ENCODE assay signal across 22 cellular contexts in genomic region chrX:48058621-48059295, GRCh38. TPM values are rescaled to one million over a fixed set of nuclear protein-coding genes. Genes with fewer than 3 reads are reported as not detected.
DNase-seq lines count a peak whose midpoint lies in the region; ATAC-seq, FAIRE-seq and TF ChIP-seq lines count a peak whose summit lies in the region.
"Had no signal": no experiment of that assay in that cellular context is flagged by ENCODE, and none has a peak within 500 bp of the region (broad histone marks: within the 10 kb centered on the region; RNA-seq: fewer than 3 reads in every experiment).

No MANE protein-coding gene starts in this region.

- H3K36me3 Mint-ChIP-seq in activated T-cell treated with anti-CD3 and anti-CD28 coated beads, Interleukin-2, amount 50 U/mL, for 72 hours (ENCODE audit: insufficient read depth in 2 of 2), result peaks cover 16 to 42% of the 10 kb centered on the region in 2 donors
- peaks cover 35% of the 10 kb centered on the region for H3K36me3 Mint-ChIP-seq in activated T-cell treated with anti-CD3 and anti-CD28 coated beads, Interleukin-2, amount 50 U/mL, for 4 hours (ENCODE audit: insufficient read depth)
- H3K36me3 Mint-ChIP-seq in activated T-helper 17 cell treated with anti-CD3 and anti-CD28 coated beads, Interleukin-2, amount 50 U/mL, for 72 hours (ENCODE audit: low read depth), result peaks cover 50% of the 10 kb centered on the region
- peaks cover 31% of the 10 kb centered on the region for H3K36me3 Mint-ChIP-seq in stimulated activated effector memory CD8-positive, alpha-beta T cell treated with anti-CD3 and anti-CD28 coated beads, Interleukin-12 subunit alpha, Interleukin-12 subunit beta, amount 100 ng/mL, for 72 hours
- peaks cover 2% of the 10 kb centered on the region for H3K36me3 Mint-ChIP-seq in activated T-helper 1 cell treated with anti-CD3 and anti-CD28 coated beads, Interleukin-12 subunit alpha, Interleukin-12 subunit beta, Interleukin-2, Interleukin-4 antibody, amounts not matched to agents 30 ng/mL and 10 ng/mL and 1 ng/mL, durations not matched to agents 14 hours and 24 hours and 36 hours (ENCODE audit: low read depth)

- peaks cover 0 to 8% of the 10 kb centered on the region in 2 donors for H3K9me3 Mint-ChIP-seq in activated T-cell treated with anti-CD3 and anti-CD28 coated beads, Interleukin-2, amount 50 U/mL, for 72 hours
- peaks cover 11% of the 10 kb centered on the region for H3K9me3 Mint-ChIP-seq in activated T-cell treated with anti-CD3 and anti-CD28 coated beads, Interleukin-2, amount 50 U/mL, for 4 hours
- H3K9me3 Mint-ChIP-seq in activated T-helper 17 cell treated with anti-CD3 and anti-CD28 coated beads, Interleukin-2, amount 50 U/mL, for 72 hours, result no peaks in the 10 kb centered on the region
- H3K9me3 Mint-ChIP-seq in stimulated activated effector memory CD8-positive, alpha-beta T cell treated with anti-CD3 and anti-CD28 coated beads, Interleukin-12 subunit alpha, Interleukin-12 subunit beta, amount 100 ng/mL, for 72 hours, result peaks cover 8% of the 10 kb centered on the region
- peaks cover 20% of the 10 kb centered on the region for H3K9me3 Mint-ChIP-seq in activated T-helper 1 cell treated with anti-CD3 and anti-CD28 coated beads, Interleukin-12 subunit alpha, Interleukin-12 subunit beta, Interleukin-2, Interleukin-4 antibody, amounts not matched to agents 30 ng/mL and 10 ng/mL and 1 ng/mL, durations not matched to agents 14 hours and 24 hours and 36 hours

- FAIRE-seq in A549 (lab: Jason Lieb, UNC), result peak; percentile 46
- FAIRE-seq: A204.1, D721Med, G401.6, GM12891 had no signal

- ATAC-seq in activated T-cell treated with anti-CD3 and anti-CD28 coated beads, Interleukin-2, amount 50 U/mL, for 72 hours (replicated peaks in 1 of 2), result peak; percentile 59
- no peak for ATAC-seq in activated T-cell treated with anti-CD3 and anti-CD28 coated beads, Interleukin-2, amount 50 U/mL, for 4 hours
- no peak for ATAC-seq in A549
- ATAC-seq in activated T-helper 17 cell treated with anti-CD3 and anti-CD28 coated beads, Interleukin-2, amount 50 U/mL, for 72 hours (replicated peaks), result peak; percentile 80
- peak; percentile 62 for ATAC-seq in stimulated activated effector memory CD8-positive, alpha-beta T cell treated with anti-CD3 and anti-CD28 coated beads, Interleukin-12 subunit alpha, Interleukin-12 subunit beta, amount 100 ng/mL, for 72 hours
- ATAC-seq: GM23338, HCT116 had no signal

- H3K27ac ChIP-seq in A549, result no peak overlapping the region
- H3K27ac ChIP-seq: C4-2B, HL-60 had no signal

- no peak for TF ChIP-seq RAD21 in A549 (conservative IDR thresholded peaks at IDR 0.05 in 1 of 2, IDR thresholded peaks at IDR 0.05 in 1 of 2)

- no peak for DNase-seq in activated T-cell treated with anti-CD3 and anti-CD28 coated beads, Interleukin-2, amount 50 U/mL, for 72 hours
- no peak for DNase-seq in activated T-cell treated with anti-CD3 and anti-CD28 coated beads, Interleukin-2, amount 50 U/mL, for 4 hours
- no peak for DNase-seq in A549 (ENCODE audit: low read depth in 1 of 2, low spot score in 1 of 2)
- no peak for DNase-seq in stimulated activated effector memory CD8-positive, alpha-beta T cell treated with anti-CD3 and anti-CD28 coated beads, Interleukin-12 subunit alpha, Interleukin-12 subunit beta, amount 100 ng/mL, for 72 hours (ENCODE audit: low spot score in 2 of 2)
- no peak for DNase-seq in activated T-helper 1 cell treated with anti-CD3 and anti-CD28 coated beads, Interleukin-12 subunit alpha, Interleukin-12 subunit beta, Interleukin-2, Interleukin-4 antibody, amounts not matched to agents 30 ng/mL and 10 ng/mL and 1 ng/mL, durations not matched to agents 14 hours and 24 hours and 36 hours (ENCODE audit: low spot score)
- DNase-seq: AML-193; Caco-2; CD4-positive, alpha-beta T cell; H7; HFFc6; IMR-90 had no signal

- H3K27ac Mint-ChIP-seq in activated T-cell treated with anti-CD3 and anti-CD28 coated beads, Interleukin-2, amount 50 U/mL, for 72 hours, result no peak overlapping the region
- H3K27ac Mint-ChIP-seq in activated T-helper 17 cell treated with anti-CD3 and anti-CD28 coated beads, Interleukin-2, amount 50 U/mL, for 72 hours, result no peak overlapping the region
- no peak overlapping the region for H3K27ac Mint-ChIP-seq in stimulated activated effector memory CD8-positive, alpha-beta T cell treated with anti-CD3 and anti-CD28 coated beads, Interleukin-12 subunit alpha, Interleukin-12 subunit beta, amount 100 ng/mL, for 72 hours
- no peak overlapping the region for H3K27ac Mint-ChIP-seq in activated T-helper 1 cell treated with anti-CD3 and anti-CD28 coated beads, Interleukin-12 subunit alpha, Interleukin-12 subunit beta, Interleukin-2, Interleukin-4 antibody, amounts not matched to agents 30 ng/mL and 10 ng/mL and 1 ng/mL, durations not matched to agents 14 hours and 24 hours and 36 hours
- H3K27ac Mint-ChIP-seq: CD4-positive, alpha-beta T cell; GM23338; HFFc6 had no signal

- H3K4me3 Mint-ChIP-seq in activated T-cell treated with anti-CD3 and anti-CD28 coated beads, Interleukin-2, amount 50 U/mL, for 72 hours, result no peak overlapping the region
- no peak overlapping the region for H3K4me3 Mint-ChIP-seq in activated T-cell treated with anti-CD3 and anti-CD28 coated beads, Interleukin-2, amount 50 U/mL, for 4 hours
- no peak overlapping the region for H3K4me3 Mint-ChIP-seq in activated T-helper 17 cell treated with anti-CD3 and anti-CD28 coated beads, Interleukin-2, amount 50 U/mL, for 72 hours
- H3K4me3 Mint-ChIP-seq in stimulated activated effector memory CD8-positive, alpha-beta T cell treated with anti-CD3 and anti-CD28 coated beads, Interleukin-12 subunit alpha, Interleukin-12 subunit beta, amount 100 ng/mL, for 72 hours, result no peak overlapping the region
- no peak overlapping the region for H3K4me3 Mint-ChIP-seq in activated T-helper 1 cell treated with anti-CD3 and anti-CD28 coated beads, Interleukin-12 subunit alpha, Interleukin-12 subunit beta, Interleukin-2, Interleukin-4 antibody, amounts not matched to agents 30 ng/mL and 10 ng/mL and 1 ng/mL, durations not matched to agents 14 hours and 24 hours and 36 hours
- H3K4me3 Mint-ChIP-seq: CD4-positive, alpha-beta T cell; GM23338; HFFc6 had no signal

- intact Hi-C loops in activated T-helper 1 cell treated with anti-CD3 and anti-CD28 coated beads, Interleukin-12 subunit alpha, Interleukin-12 subunit beta, Interleukin-2, Interleukin-4 antibody, amounts not matched to agents 30 ng/mL and 10 ng/mL and 1 ng/mL, durations not matched to agents 14 hours and 24 hours and 36 hours (cut with micrococcal nuclease), result no loop called here

- no peak overlapping the region for H3K4me2 ChIP-seq in A549
- H3K4me2 ChIP-seq: GM23338 had no signal

- 7% methylated on average over 2 of the region's 2 CpGs for WGBS in A549 (ENCODE audit: missing lambda C conversion rate)

- H3K4me3 ChIP-seq in A549, result no peak overlapping the region
- H3K4me3 ChIP-seq: GM23338 had no signal

- no peak for TF ChIP-seq EP300 in A549 (IDR thresholded peaks at IDR 0.05)

- POLR2A ChIA-PET in A549 (lab: Yijun Ruan, JAX), result no interaction called here

- no peak for TF ChIP-seq POLR2A in A549 (IDR thresholded peaks at IDR 0.05; ENCODE audit: low read length)

- no peaks in the 10 kb centered on the region for H3K4me1 ChIP-seq in A549
- H3K4me1 ChIP-seq: Caco-2 had no signal

- CTCF ChIA-PET in A549 (lab: Yijun Ruan, JAX), result no interaction called here

- TF ChIP-seq CTCF in A549 (IDR thresholded peaks at IDR 0.05), result no peak

- H3K9me3 ChIP-seq in A549, result peaks cover 15% of the 10 kb centered on the region; the same call in 2 of the 3 replicates
- H3K9me3 ChIP-seq: Caco-2 had no signal

- H3K4me1 Mint-ChIP-seq in activated T-cell treated with anti-CD3 and anti-CD28 coated beads, Interleukin-2, amount 50 U/mL, for 72 hours (ENCODE audit: low read depth), result no peaks in the 10 kb centered on the region
- H3K4me1 Mint-ChIP-seq in activated T-cell treated with anti-CD3 and anti-CD28 coated beads, Interleukin-2, amount 50 U/mL, for 4 hours (ENCODE audit: low read depth), result no peaks in the 10 kb centered on the region
- no peaks in the 10 kb centered on the region for H3K4me1 Mint-ChIP-seq in activated T-helper 17 cell treated with anti-CD3 and anti-CD28 coated beads, Interleukin-2, amount 50 U/mL, for 72 hours
- no peaks in the 10 kb centered on the region for H3K4me1 Mint-ChIP-seq in stimulated activated effector memory CD8-positive, alpha-beta T cell treated with anti-CD3 and anti-CD28 coated beads, Interleukin-12 subunit alpha, Interleukin-12 subunit beta, amount 100 ng/mL, for 72 hours
- no peaks in the 10 kb centered on the region for H3K4me1 Mint-ChIP-seq in activated T-helper 1 cell treated with anti-CD3 and anti-CD28 coated beads, Interleukin-12 subunit alpha, Interleukin-12 subunit beta, Interleukin-2, Interleukin-4 antibody, amounts not matched to agents 30 ng/mL and 10 ng/mL and 1 ng/mL, durations not matched to agents 14 hours and 24 hours and 36 hours (ENCODE audit: low read depth)
- H3K4me1 Mint-ChIP-seq: GM23338 had no signal

- no peaks in the 10 kb centered on the region for H3K27me3 Mint-ChIP-seq in activated T-cell treated with anti-CD3 and anti-CD28 coated beads, Interleukin-2, amount 50 U/mL, for 72 hours (ENCODE audit: low read depth)
- no peaks in the 10 kb centered on the region for H3K27me3 Mint-ChIP-seq in activated T-cell treated with anti-CD3 and anti-CD28 coated beads, Interleukin-2, amount 50 U/mL, for 4 hours (ENCODE audit: low read depth)
- no peaks in the 10 kb centered on the region for H3K27me3 Mint-ChIP-seq in activated T-helper 17 cell treated with anti-CD3 and anti-CD28 coated beads, Interleukin-2, amount 50 U/mL, for 72 hours
- no peaks in the 10 kb centered on the region for H3K27me3 Mint-ChIP-seq in activated T-helper 1 cell treated with anti-CD3 and anti-CD28 coated beads, Interleukin-12 subunit alpha, Interleukin-12 subunit beta, Interleukin-2, Interleukin-4 antibody, amounts not matched to agents 30 ng/mL and 10 ng/mL and 1 ng/mL, durations not matched to agents 14 hours and 24 hours and 36 hours (ENCODE audit: insufficient read depth)
- H3K27me3 Mint-ChIP-seq: CD4-positive, alpha-beta T cell had no signal

RNA-seq across cellular contexts. Expression of gene ZNF630, which starts 12.7 kb away (rescaled TPM):
- 1 to 10 TPM; 2.3 to 3.4 TPM for total RNA-seq in activated T-cell treated with anti-CD3 and anti-CD28 coated beads, Interleukin-2, amount 50 U/mL, for 72 hours
- total RNA-seq in activated T-cell treated with anti-CD3 and anti-CD28 coated beads, Interleukin-2, amount 50 U/mL, for 4 hours, result under 1 TPM; 0.25 to 0.84 (median 0.42) TPM
- polyA plus RNA-seq in A549 (2011; rRNA removed) (0.88 and 1.2 TPM in 2 replicates), A549 (2017; fragmentation: RNase III; extraction: RNeasy Plus Mini Kit Qiagen cat#74134 plus additional on column Dnase treatment) (0.46 to 0.58 TPM (median 0.54 TPM) in 3 replicates)
- 0.11 and 0.13 TPM in 2 replicates for polyA plus RNA-seq in A549 (2012; cell fraction: cytosol; rRNA removed)
- 0.18 and 0.31 TPM in 2 replicates for polyA plus RNA-seq in A549 (2012; cell fraction: nucleus; rRNA removed)
- 0.39 and 1.1 TPM in 2 replicates for polyA minus RNA-seq in A549 (2011; rRNA and poly(A)+ RNA removed)
- total RNA-seq in activated T-helper 17 cell treated with anti-CD3 and anti-CD28 coated beads, Interleukin-2, amount 50 U/mL, for 72 hours, result 1 to 10 TPM; 1.2 to 4.3 TPM
- total RNA-seq in activated T-helper 1 cell treated with anti-CD3 and anti-CD28 coated beads, Interleukin-12 subunit alpha, Interleukin-12 subunit beta, Interleukin-2, Interleukin-4 antibody, amounts not matched to agents 30 ng/mL and 10 ng/mL and 1 ng/mL, durations not matched to agents 14 hours and 24 hours and 36 hours, result 0.24 and 0.29 TPM in 2 replicates
- total RNA-seq: HT1080 had no signal

RNA-seq across cellular contexts. Expression of gene SPACA5, which starts 52.0 kb away (rescaled TPM):
- not detected for total RNA-seq in activated T-cell treated with anti-CD3 and anti-CD28 coated beads, Interleukin-2, amount 50 U/mL, for 72 hours
- not detected for total RNA-seq in activated T-cell treated with anti-CD3 and anti-CD28 coated beads, Interleukin-2, amount 50 U/mL, for 4 hours
- polyA plus RNA-seq in A549 (2011; rRNA removed) (not detected in 2 replicates), A549 (2017; fragmentation: RNase III; extraction: RNeasy Plus Mini Kit Qiagen cat#74134 plus additional on column Dnase treatment) (not detected in 3 replicates)
- not detected in 2 replicates for polyA plus RNA-seq in A549 (2012; cell fraction: cytosol; rRNA removed)
- polyA plus RNA-seq in A549 (2012; cell fraction: nucleus; rRNA removed), result not detected in 2 replicates
- not detected in 2 replicates for polyA minus RNA-seq in A549 (2011; rRNA and poly(A)+ RNA removed)
- total RNA-seq in activated T-helper 17 cell treated with anti-CD3 and anti-CD28 coated beads, Interleukin-2, amount 50 U/mL, for 72 hours, result not detected
- total RNA-seq in activated T-helper 1 cell treated with anti-CD3 and anti-CD28 coated beads, Interleukin-12 subunit alpha, Interleukin-12 subunit beta, Interleukin-2, Interleukin-4 antibody, amounts not matched to agents 30 ng/mL and 10 ng/mL and 1 ng/mL, durations not matched to agents 14 hours and 24 hours and 36 hours, result not detected in 2 replicates
- total RNA-seq: Caco-2; CD4-positive, alpha-beta T cell; GM23338; H7; HFFc6; HT1080; IMR-90 had no signal
- polyA plus RNA-seq: BJ, GM23338, IMR-90 had no signal

RNA-seq across cellular contexts. Expression of gene ZNF182, which starts 55.0 kb away (rescaled TPM):
- total RNA-seq in activated T-cell treated with anti-CD3 and anti-CD28 coated beads, Interleukin-2, amount 50 U/mL, for 72 hours, result 10 to 100 TPM in 1 of 2 donors, 1 to 10 TPM in 1; 9.1 to 11.4 TPM
- 1 to 10 TPM; 3.3 to 4.0 (median 3.7) TPM for total RNA-seq in activated T-cell treated with anti-CD3 and anti-CD28 coated beads, Interleukin-2, amount 50 U/mL, for 4 hours
- 5.1 and 5.5 TPM in 2 replicates for polyA plus RNA-seq in A549 (2011; rRNA removed)
- 0.77 and 0.92 TPM in 2 replicates for polyA plus RNA-seq in A549 (2012; cell fraction: cytosol; rRNA removed)
- 1.1 and 1.4 TPM in 2 replicates for polyA plus RNA-seq in A549 (2012; cell fraction: nucleus; rRNA removed)
- 3.7 to 4.5 TPM (median 4.1 TPM) in 3 replicates for polyA plus RNA-seq in A549 (2017; fragmentation: RNase III; extraction: RNeasy Plus Mini Kit Qiagen cat#74134 plus additional on column Dnase treatment)
- 1.6 and 2.1 TPM in 2 replicates for polyA minus RNA-seq in A549 (2011; rRNA and poly(A)+ RNA removed)
- 10 to 100 TPM in 1 of 2 donors, 1 to 10 TPM in 1; 5.8 to 10.1 TPM for total RNA-seq in activated T-helper 17 cell treated with anti-CD3 and anti-CD28 coated beads, Interleukin-2, amount 50 U/mL, for 72 hours
- 5.4 TPM in 2 replicates for total RNA-seq in activated T-helper 1 cell treated with anti-CD3 and anti-CD28 coated beads, Interleukin-12 subunit alpha, Interleukin-12 subunit beta, Interleukin-2, Interleukin-4 antibody, amounts not matched to agents 30 ng/mL and 10 ng/mL and 1 ng/mL, durations not matched to agents 14 hours and 24 hours and 36 hours

Comparison
In these comparisons a context has a peak if more than half of its experiments do, and no peak if none do; other contexts are left out.
1. ATAC-seq: peak in activated T-cell treated with anti-CD3 and anti-CD28 coated beads, Interleukin-2, amount 50 U/mL, for 72 hours (2 of 2), activated T-helper 17 cell treated with anti-CD3 and anti-CD28 coated beads, Interleukin-2, amount 50 U/mL, for 72 hours (single experiment) and stimulated activated effector memory CD8-positive, alpha-beta T cell treated with anti-CD3 and anti-CD28 coated beads, Interleukin-12 subunit alpha, Interleukin-12 subunit beta, amount 100 ng/mL, for 72 hours (single experiment); none in activated T-cell treated with anti-CD3 and anti-CD28 coated beads, Interleukin-2, amount 50 U/mL, for 4 hours (0 of 2) and A549 (0 of 2).